14 cellular contexts compared by ENCODE assay signal in genomic region chr13:37681295-37682032, GRCh38.
DNase-seq lines count a peak whose midpoint lies in the region; ATAC-seq and TF ChIP-seq lines count a peak whose summit lies in the region.
"Had no signal": no experiment of that assay in that cellular context is flagged by ENCODE, and none has a peak within 500 bp of the region (broad histone marks: within the 10 kb centered on the region; RNA-seq: fewer than 3 reads in every experiment).

No MANE protein-coding gene starts in this region.

- peak overlapping the region; percentile 97 for H3K27ac ChIP-seq in ACC112 (ENCODE audit: low read depth, low read length)
- H3K27ac ChIP-seq: HL-60, ovary had no signal

- peak overlapping the region; percentile 44 for H3K4me3 ChIP-seq in ACC112 (ENCODE audit: low read depth, low read length)
- H3K4me3 ChIP-seq in fibroblast of mammary gland (ENCODE audit: control insufficient read depth, low read depth, low read length): no peak overlapping the region
- H3K4me3 ChIP-seq: ovary had no signal

- no peaks in the 10 kb centered on the region for H3K36me3 ChIP-seq in ACC112 (ENCODE audit: insufficient read depth, low read length)
- H3K36me3 ChIP-seq: ovary had no signal

- H3K27me3 ChIP-seq in ACC112 (ENCODE audit: insufficient read depth, low read length): no peaks in the 10 kb centered on the region
- H3K27me3 ChIP-seq: ovary had no signal

- peak overlapping the region; percentile 95 for H2AFZ ChIP-seq in ACC112 (ENCODE audit: low read length, unreplicated experiment)

- ATAC-seq in HG02840 (IDR thresholded peaks at IDR 0.05; ENCODE audit: low FRiP score, unreplicated experiment): no peak
- ATAC-seq: esophagus mucosa had no signal

- peaks cover 22% of the 10 kb centered on the region for H3K4me1 ChIP-seq in ACC112 (ENCODE audit: control insufficient read depth, insufficient read depth, low read length, unreplicated experiment)

- peak; percentile 83 for DNase-seq in M059J (ENCODE audit: low read depth)
- DNase-seq in fibroblast of mammary gland (ENCODE audit: low read depth): peak; percentile 87
- peak; percentile 6 for DNase-seq in pons (ENCODE audit: low spot score)
- no peak for DNase-seq in UCSD-AML1 (lab: John Stamatoyannopoulos, UW; ENCODE audit: unreplicated experiment)
- no peak for DNase-seq in NOMO-1 (lab: John Stamatoyannopoulos, UW; ENCODE audit: unreplicated experiment in 2 of 2)
- no peak for DNase-seq in NCI-H774 (lab: John Stamatoyannopoulos, UW)
- DNase-seq: ACHN, NCI-H446 treated with DMSO at 0.1 percent for 48 hours, ovary, substantia nigra had no signal

- TF ChIP-seq CTCF in fibroblast of mammary gland (conservative IDR thresholded peaks at IDR 0.05; ENCODE audit: control insufficient read depth, insufficient read depth, low read depth, low read length): no peak

- no peaks in the 10 kb centered on the region for H3K79me2 ChIP-seq in ACC112 (ENCODE audit: control insufficient read depth, insufficient read depth, low read length, unreplicated experiment)

Comparison
In these comparisons a context has a peak if more than half of its experiments do, and no peak if none do; other contexts are left out.
1. DNase-seq: peak in M059J (single experiment), fibroblast of mammary gland (single experiment) and pons (single experiment); none in UCSD-AML1 (single experiment), NOMO-1 (0 of 2) and NCI-H774 (single experiment).